28 cellular contexts compared by ENCODE assay signal in genomic region chr2:129726271-129726670, GRCh38.
"Had no signal": no experiment of that assay in that cellular context is flagged by ENCODE, and none has a peak within 500 bp of the region (broad histone marks: within the 10 kb centered on the region; RNA-seq: fewer than 3 reads in every experiment).

No MANE protein-coding gene starts in this region.

- H3K27me3 ChIP-seq: adrenal gland, brain microvascular endothelial cell had no signal

- H3K4me1 ChIP-seq: adrenal gland, SJCRH30 had no signal

- H3K9me3 ChIP-seq: adrenal gland, SJCRH30, SK-N-SH had no signal

- H3K4me3 Mint-ChIP-seq: activated CD4-positive, alpha-beta T cell treated with anti-CD3 and anti-CD28 coated beads for 36 hours; activated CD4-positive, alpha-beta T cell treated with anti-CD3 and anti-CD28 coated beads, Interleukin-2, amount 10 ng/mL, durations not matched to agents 7 days and 5 days; activated CD8-positive, alpha-beta T cell treated with anti-CD3 and anti-CD28 coated beads, Interleukin-2, amount 10 ng/mL, durations not matched to agents 7 days and 5 days; activated T-cell treated with anti-CD3 and anti-CD28 coated beads, Interleukin-2, amount 50 U/mL, for 24 hours; T-helper 1 cell treated with Interleukin-12 subunit alpha and Interleukin-12 subunit beta and Interleukin-4 antibody, amounts not matched to agents 30 μg/mL and 1 μg/mL, for 36 hours; T-helper 2 cell treated with Interferon-gamma antibody and Interleukin-4, amounts not matched to agents 5 μg/mL and 100 μg/mL, for 36 hours; WTC11 had no signal

- DNase-seq: activated CD4-positive, alpha-beta T cell treated with anti-CD3 and anti-CD28 coated beads for 36 hours; activated CD4-positive, alpha-beta T cell treated with anti-CD3 and anti-CD28 coated beads, Interleukin-2, amount 10 ng/mL, durations not matched to agents 7 days and 5 days; activated CD4-positive, alpha-beta T cell treated with anti-CD3 and anti-CD28 coated beads, Interleukin-2, amount 50 U/mL, for 48 hours; activated CD8-positive, alpha-beta T cell treated with anti-CD3 and anti-CD28 coated beads, Interleukin-2, amount 10 ng/mL, durations not matched to agents 7 days and 5 days; activated gamma-delta T cell; activated naive CD4-positive, alpha-beta T cell treated with Interleukin-2 at 50 U/mL for 16 hours; activated T-cell treated with anti-CD3 and anti-CD28 coated beads, Interleukin-2, amount 50 U/mL, for 24 hours; adrenal gland; brain microvascular endothelial cell; central memory CD4-positive, alpha-beta T cell; Karpas-422; KBM-7; NCI-H1105; NCI-H1417 treated with DMSO at 0.1 percent for 48 hours; NCI-H1694; NCI-H1930; NCI-H345; NCI-H524 treated with DMSO at 0.1 percent for 48 hours; SHP77; SJCRH30; SK-N-SH had no signal

- H3K36me3 ChIP-seq: adrenal gland, brain microvascular endothelial cell, SJCRH30 had no signal

- H3K27ac ChIP-seq: adrenal gland, brain microvascular endothelial cell, SJCRH30 had no signal

- H3K9ac ChIP-seq: SK-N-SH had no signal

- H3K36me3 Mint-ChIP-seq: activated naive CD4-positive, alpha-beta T cell treated with anti-CD3 and anti-CD28 coated beads, Interleukin-2, amount 50 U/mL, for 72 hours; WTC11 had no signal

- H3K9me3 Mint-ChIP-seq: activated CD4-positive, alpha-beta T cell treated with anti-CD3 and anti-CD28 coated beads, Interleukin-2, amount 10 ng/mL, durations not matched to agents 7 days and 5 days; activated naive CD4-positive, alpha-beta T cell treated with anti-CD3 and anti-CD28 coated beads, Interleukin-2, amount 50 U/mL, for 72 hours; activated T-cell treated with anti-CD3 and anti-CD28 coated beads, Interleukin-2, amount 50 U/mL, for 24 hours; activated T-helper 2 cell treated with anti-CD3 and anti-CD28 coated beads, Interferon-gamma antibody, Interleukin-2, Interleukin-4, amounts not matched to agents 10 μg/mL and 5 μg/mL and 100 μg/mL, durations not matched to agents 14 hours and 24 hours and 36 hours; T-helper 1 cell treated with Interleukin-12 subunit alpha and Interleukin-12 subunit beta and Interleukin-4 antibody, amounts not matched to agents 30 μg/mL and 1 μg/mL, for 36 hours; T-helper 2 cell treated with Interferon-gamma antibody and Interleukin-4, amounts not matched to agents 5 μg/mL and 100 μg/mL, for 36 hours; WTC11 had no signal

- H3K4me2 ChIP-seq: SK-N-SH had no signal

- H3K4me3 ChIP-seq: adrenal gland, SJCRH30 had no signal

- H3K27me3 Mint-ChIP-seq: activated CD4-positive, alpha-beta T cell treated with anti-CD3 and anti-CD28 coated beads for 36 hours; activated CD4-positive, alpha-beta T cell treated with anti-CD3 and anti-CD28 coated beads, Interleukin-2, amount 10 ng/mL, durations not matched to agents 7 days and 5 days; activated T-cell treated with anti-CD3 and anti-CD28 coated beads, Interleukin-2, amount 50 U/mL, for 24 hours had no signal

- ATAC-seq: activated CD4-positive, alpha-beta T cell treated with anti-CD3 and anti-CD28 coated beads for 36 hours; activated CD4-positive, CD25-positive, alpha-beta regulatory T cell treated with anti-CD3 and anti-CD28 coated beads, Interleukin-2, amount 50 U/mL, for 24 hours; activated CD8-positive, alpha-beta T cell treated with anti-CD3 and anti-CD28 coated beads, Interleukin-2, amount 10 ng/mL, durations not matched to agents 7 days and 5 days; activated naive CD4-positive, alpha-beta T cell treated with anti-CD3 and anti-CD28 coated beads, Interleukin-2, amount 50 U/mL, for 72 hours; Panc1; WTC11 had no signal

- H3K4me1 Mint-ChIP-seq: activated CD4-positive, alpha-beta T cell treated with anti-CD3 and anti-CD28 coated beads for 36 hours; activated CD4-positive, alpha-beta T cell treated with anti-CD3 and anti-CD28 coated beads, Interleukin-2, amount 10 ng/mL, durations not matched to agents 7 days and 5 days had no signal

- H3K27ac Mint-ChIP-seq: activated CD4-positive, alpha-beta T cell treated with anti-CD3 and anti-CD28 coated beads for 36 hours; activated CD4-positive, alpha-beta T cell treated with anti-CD3 and anti-CD28 coated beads, Interleukin-2, amount 10 ng/mL, durations not matched to agents 7 days and 5 days; activated CD8-positive, alpha-beta T cell treated with anti-CD3 and anti-CD28 coated beads, Interleukin-2, amount 10 ng/mL, durations not matched to agents 7 days and 5 days; activated naive CD4-positive, alpha-beta T cell treated with anti-CD3 and anti-CD28 coated beads, Interleukin-2, amount 50 U/mL, for 72 hours; activated T-cell treated with anti-CD3 and anti-CD28 coated beads, Interleukin-2, amount 50 U/mL, for 24 hours; activated T-helper 2 cell treated with anti-CD3 and anti-CD28 coated beads, Interferon-gamma antibody, Interleukin-2, Interleukin-4, amounts not matched to agents 10 μg/mL and 5 μg/mL and 100 μg/mL, durations not matched to agents 14 hours and 24 hours and 36 hours; T-helper 1 cell treated with Interleukin-12 subunit alpha and Interleukin-12 subunit beta and Interleukin-4 antibody, amounts not matched to agents 30 μg/mL and 1 μg/mL, for 36 hours; T-helper 2 cell treated with Interferon-gamma antibody and Interleukin-4, amounts not matched to agents 5 μg/mL and 100 μg/mL, for 36 hours; WTC11 had no signal
